Comparison of ENCODE assay signal across 1 cellular context in genomic region chr11:21465920-21466319, GRCh38.
TF ChIP-seq lines count a peak whose summit lies in the region.

No MANE protein-coding gene starts in this region.

TF ChIP-seq in GM12878, 131 proteins besides CTCF, POLR2A, EP300 and RAD21 (continued from another document):
- TF ChIP-seq SRF (IDR thresholded peaks at IDR 0.05; ENCODE audit: low read depth in 2 of 2, low read length in 2 of 2), result no peak
